21 cellular contexts compared by ENCODE assay signal in genomic region chr5:79201206-79201605, GRCh38. TPM values are rescaled to one million over a fixed set of nuclear protein-coding genes. Genes with fewer than 3 reads are reported as not detected.
DNase-seq lines count a peak whose midpoint lies in the region; ATAC-seq and TF ChIP-seq lines count a peak whose summit lies in the region.
"Had no signal": no experiment of that assay in that cellular context is flagged by ENCODE, and none has a peak within 500 bp of the region (broad histone marks: within the 10 kb centered on the region; RNA-seq: fewer than 3 reads in every experiment).

No MANE protein-coding gene starts in this region.

- no peaks in the 10 kb centered on the region for H3K27me3 Mint-ChIP-seq in CD4-positive, CD25-positive, alpha-beta regulatory T cell
- H3K27me3 Mint-ChIP-seq in neural progenitor cell (ENCODE audit: insufficient read depth, low read depth) = peaks cover 2% of the 10 kb centered on the region
- H3K27me3 Mint-ChIP-seq: activated T-cell treated with anti-CD3 and anti-CD28 coated beads, Interleukin-2, amount 50 U/mL, for 24 hours; brain; naive thymus-derived CD4-positive, alpha-beta T cell had no signal

- H3K4me2 ChIP-seq in neural progenitor cell = peak overlapping the region; percentile 30
- H3K4me2 ChIP-seq: BLaER1 treated with 17β-estradiol and CSF1 and Interleukin-3, amounts not matched to agents 10 nM and 100 nM had no signal

- no peaks in the 10 kb centered on the region for H3K9me3 ChIP-seq in CD4-positive, CD25-positive, alpha-beta regulatory T cell (ENCODE audit: control insufficient read depth in 2 of 2, low read length in 2 of 2)
- H3K9me3 ChIP-seq in WERI-Rb-1 (ENCODE audit: severe bottlenecking) = no peaks in the 10 kb centered on the region
- H3K9me3 ChIP-seq in neural progenitor cell (ENCODE audit: low read depth) = no peaks in the 10 kb centered on the region
- H3K9me3 ChIP-seq: BLaER1 treated with 17β-estradiol and CSF1 and Interleukin-3, amounts not matched to agents 10 nM and 100 nM; stomach; thyroid gland had no signal

- H3K4me1 Mint-ChIP-seq in CD4-positive, CD25-positive, alpha-beta regulatory T cell = peaks cover 0 to 10% (median 2%) of the 10 kb centered on the region in 4 donors
- H3K4me1 Mint-ChIP-seq in neural progenitor cell = peaks cover 6% of the 10 kb centered on the region
- H3K4me1 Mint-ChIP-seq: brain; naive thymus-derived CD4-positive, alpha-beta T cell had no signal

- no peaks in the 10 kb centered on the region for H3K79me2 ChIP-seq in neural progenitor cell (ENCODE audit: low read depth)

- H3K4me3 Mint-ChIP-seq in CD4-positive, CD25-positive, alpha-beta regulatory T cell = no peak overlapping the region
- no peak overlapping the region for H3K4me3 Mint-ChIP-seq in neural progenitor cell
- H3K4me3 Mint-ChIP-seq: activated T-cell treated with anti-CD3 and anti-CD28 coated beads, Interleukin-2, amount 50 U/mL, for 24 hours; brain; naive thymus-derived CD4-positive, alpha-beta T cell had no signal

- no peaks in the 10 kb centered on the region for H3K36me3 Mint-ChIP-seq in CD4-positive, CD25-positive, alpha-beta regulatory T cell
- no peaks in the 10 kb centered on the region for H3K36me3 Mint-ChIP-seq in neural progenitor cell
- H3K36me3 Mint-ChIP-seq: brain had no signal

- H3K9me3 Mint-ChIP-seq in CD4-positive, CD25-positive, alpha-beta regulatory T cell = peaks cover 0 to 2% (median 0%) of the 10 kb centered on the region in 7 donors
- H3K9me3 Mint-ChIP-seq in neural progenitor cell = no peaks in the 10 kb centered on the region
- H3K9me3 Mint-ChIP-seq: activated T-cell treated with anti-CD3 and anti-CD28 coated beads, Interleukin-2, amount 50 U/mL, for 24 hours; brain; naive thymus-derived CD4-positive, alpha-beta T cell had no signal

- DNase-seq in CD4-positive, CD25-positive, alpha-beta regulatory T cell = no peak
- DNase-seq in NCI-H226 (peak; percentile 16), WERI-Rb-1 (peak; percentile 67), neural progenitor cell (ENCODE audit: low spot score) (peak; percentile 6), inferior parietal cortex (ENCODE audit: extremely low spot score) (no peak), cortex of kidney (lab: John Stamatoyannopoulos, UW) (no peak), NCI-H2107 (lab: John Stamatoyannopoulos, UW) (no peak)
- DNase-seq: activated CD4-positive, alpha-beta T cell treated with anti-CD3 and anti-CD28 coated beads for 4 hours; activated gamma-delta T cell treated with Interleukin-2 at 50 U/mL for 16 hours; activated T-cell treated with anti-CD3 and anti-CD28 coated beads, Interleukin-2, amount 50 U/mL, for 24 hours; cerebellar nuclear complex; left ventricle myocardium superior; midbrain; NCI-H1092; NCI-H1930; stomach; thyroid gland had no signal

- no peak overlapping the region for H3K27ac ChIP-seq in CD4-positive, CD25-positive, alpha-beta regulatory T cell (ENCODE audit: insufficient read depth, low read length, poor library complexity, severe bottlenecking)
- H3K27ac ChIP-seq in WERI-Rb-1 = peak overlapping the region; percentile 80
- H3K27ac ChIP-seq in neural progenitor cell = no peak overlapping the region
- H3K27ac ChIP-seq: BLaER1 treated with 17β-estradiol and CSF1 and Interleukin-3, amounts not matched to agents 10 nM and 100 nM; skin epidermis; stomach; thyroid gland had no signal

- no peaks in the 10 kb centered on the region for H3K36me3 ChIP-seq in CD4-positive, CD25-positive, alpha-beta regulatory T cell (ENCODE audit: control insufficient read depth, insufficient read depth, low read length)
- no peaks in the 10 kb centered on the region; the same call in 1 of the 2 replicates for H3K36me3 ChIP-seq in WERI-Rb-1
- no peaks in the 10 kb centered on the region for H3K36me3 ChIP-seq in neural progenitor cell
- H3K36me3 ChIP-seq: BLaER1 treated with 17β-estradiol and CSF1 and Interleukin-3, amounts not matched to agents 10 nM and 100 nM; stomach; thyroid gland had no signal

- no peak overlapping the region for H3K9ac ChIP-seq in neural progenitor cell
- H3K9ac ChIP-seq: BLaER1 treated with 17β-estradiol and CSF1 and Interleukin-3, amounts not matched to agents 10 nM and 100 nM had no signal

- H3K27me3 ChIP-seq in CD4-positive, CD25-positive, alpha-beta regulatory T cell (ENCODE audit: control insufficient read depth, insufficient read depth, low read length) = no peaks in the 10 kb centered on the region
- H3K27me3 ChIP-seq in WERI-Rb-1 (ENCODE audit: insufficient read depth, low read depth, severe bottlenecking) = no peaks in the 10 kb centered on the region
- H3K27me3 ChIP-seq in neural progenitor cell = no peaks in the 10 kb centered on the region
- H3K27me3 ChIP-seq: BLaER1 treated with 17β-estradiol and CSF1 and Interleukin-3, amounts not matched to agents 10 nM and 100 nM; stomach; thyroid gland had no signal

- ATAC-seq in CD4-positive, CD25-positive, alpha-beta regulatory T cell (ENCODE audit: low read depth in 2 of 2) = no peak
- ATAC-seq: left ventricle myocardium superior had no signal

- peaks cover 5% of the 10 kb centered on the region for H3F3A ChIP-seq in neural progenitor cell (ENCODE audit: low read depth)

- no peak overlapping the region for H2AFZ ChIP-seq in neural progenitor cell (replicated peaks)

- H3K4me1 ChIP-seq in CD4-positive, CD25-positive, alpha-beta regulatory T cell (ENCODE audit: control insufficient read depth, insufficient read depth, low read length, poor library complexity, severe bottlenecking) = no peaks in the 10 kb centered on the region
- peaks cover 11% of the 10 kb centered on the region for H3K4me1 ChIP-seq in neural progenitor cell
- H3K4me1 ChIP-seq: BLaER1 treated with 17β-estradiol and CSF1 and Interleukin-3, amounts not matched to agents 10 nM and 100 nM; stomach; thyroid gland had no signal

- no peak overlapping the region for H3K4me3 ChIP-seq in CD4-positive, CD25-positive, alpha-beta regulatory T cell (ENCODE audit: low read depth, low read length)
- H3K4me3 ChIP-seq in WERI-Rb-1 (ENCODE audit: low read depth, low read length) (peak overlapping the region; percentile 9; the same call in 1 of the 2 replicates), neural progenitor cell (no peak overlapping the region)
- H3K4me3 ChIP-seq: BLaER1 treated with 17β-estradiol and CSF1 and Interleukin-3, amounts not matched to agents 10 nM and 100 nM; skin epidermis; stomach; thyroid gland had no signal

- peak overlapping the region in 2 of 3 donors; percentile 32 to 71 for H3K27ac Mint-ChIP-seq in CD4-positive, CD25-positive, alpha-beta regulatory T cell
- peak overlapping the region; percentile 2 for H3K27ac Mint-ChIP-seq in neural progenitor cell
- H3K27ac Mint-ChIP-seq: activated T-cell treated with anti-CD3 and anti-CD28 coated beads, Interleukin-2, amount 50 U/mL, for 24 hours; brain; naive thymus-derived CD4-positive, alpha-beta T cell had no signal

- H4K20me1 ChIP-seq in neural progenitor cell (ENCODE audit: low read depth) = no peaks in the 10 kb centered on the region
- H4K20me1 ChIP-seq: BLaER1 treated with 17β-estradiol and CSF1 and Interleukin-3, amounts not matched to agents 10 nM and 100 nM had no signal

- TF ChIP-seq CTCF in WERI-Rb-1 (IDR thresholded peaks at IDR 0.05; ENCODE audit: low read depth, low read length) (no peak), neural progenitor cell (IDR thresholded peaks at IDR 0.05) (no peak)

RNA-seq across cellular contexts. Expression of gene JMY, which starts 34.7 kb away (rescaled TPM):
- 71.6 TPM for total RNA-seq in CD4-positive, CD25-positive, alpha-beta regulatory T cell
- polyA plus RNA-seq in CD4-positive, CD25-positive, alpha-beta regulatory T cell = 1 to 10 TPM; 4.9 to 8.1 (median 6.1) TPM
- total RNA-seq in neural progenitor cell (ENCODE audit: low replicate concordance) = 13.0 and 16.5 TPM in 2 replicates

Comparison
In these comparisons a context has a peak if more than half of its experiments do, and no peak if none do; other contexts are left out.
1. DNase-seq: peak in NCI-H226 (single experiment), WERI-Rb-1 (single experiment) and neural progenitor cell (single experiment); none in CD4-positive, CD25-positive, alpha-beta regulatory T cell (0 of 3), inferior parietal cortex (single experiment), cortex of kidney (single experiment) and NCI-H2107 (single experiment).